ENCODE assay signal across 10 cellular contexts in the genomic region with DNA sequence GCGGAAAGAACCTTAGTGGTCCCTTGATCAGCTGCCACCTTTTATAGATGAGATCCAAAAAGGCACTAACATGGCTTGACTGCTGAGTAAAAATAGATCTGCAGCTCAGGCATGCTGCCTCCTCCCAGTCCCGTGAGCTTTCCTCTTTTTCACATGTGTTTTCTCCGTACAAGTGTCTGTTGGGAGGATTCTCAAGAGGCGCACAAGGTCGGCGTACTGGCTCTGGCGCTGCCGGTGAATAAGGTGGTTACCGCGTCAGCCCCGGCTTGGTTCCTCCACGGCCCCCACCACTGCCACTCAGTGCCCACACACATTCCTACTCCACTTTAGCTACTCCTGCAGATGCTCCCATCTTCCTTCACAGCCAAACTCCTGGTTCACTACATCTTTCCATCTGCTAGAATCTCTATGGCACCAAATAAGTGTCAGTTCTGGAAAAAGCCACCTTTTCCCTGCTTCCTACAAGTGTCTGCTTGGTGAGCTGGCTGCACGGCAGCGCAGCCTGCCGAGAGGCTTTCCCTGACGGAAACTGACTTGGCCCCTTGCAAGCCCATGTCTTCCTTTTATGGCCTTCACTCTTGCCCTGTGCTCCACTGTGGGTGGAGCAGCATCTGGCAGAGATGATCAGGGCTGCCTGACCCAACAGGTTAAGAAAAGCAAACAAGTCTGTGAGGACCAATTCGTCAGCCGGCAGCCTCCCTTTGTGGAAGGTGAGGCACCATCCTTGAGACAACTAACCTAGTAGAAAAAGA.
DNase-seq lines count a peak whose midpoint lies in the region; ATAC-seq and TF ChIP-seq lines count a peak whose summit lies in the region.
"Had no signal": no experiment of that assay in that cellular context is flagged by ENCODE, and none has a peak within 500 bp of the region (broad histone marks: within the 10 kb centered on the region; RNA-seq: fewer than 3 reads in every experiment).

No MANE protein-coding gene starts in this region.

- H3K36me3 ChIP-seq in left ventricle myocardium inferior, result peaks cover 60% of the 10 kb centered on the region
- H3K36me3 ChIP-seq in rectal smooth muscle tissue (ENCODE audit: control insufficient read depth, insufficient read depth, low read length), result peaks cover 4% of the 10 kb centered on the region
- peaks cover 0 to 55% (median 8%) of the 10 kb centered on the region in 3 experiments for H3K36me3 ChIP-seq in naive thymus-derived CD4-positive, alpha-beta T cell (ENCODE audit: control insufficient read depth in 2 of 3, insufficient read depth in 3 of 3, low read length in 3 of 3)

- H3K23ac ChIP-seq in H9 (ENCODE audit: insufficient read length, low read depth, low read length), result no peak overlapping the region

- peaks cover 3% of the 10 kb centered on the region for H3K23me2 ChIP-seq in H9 (ENCODE audit: insufficient read length, low read depth, low read length, poor library complexity, severe bottlenecking)

- no peaks in the 10 kb centered on the region for H3K9me3 ChIP-seq in H9 (ENCODE audit: control insufficient read depth, low read depth, low read length)
- no peaks in the 10 kb centered on the region for H3K9me3 ChIP-seq in left ventricle myocardium inferior (replicated peaks)
- H3K9me3 ChIP-seq in naive thymus-derived CD4-positive, alpha-beta T cell (ENCODE audit: control insufficient read depth in 2 of 3, low read length in 3 of 3), result no peaks in the 10 kb centered on the region

- CTCF ChIA-PET in naive thymus-derived CD4-positive, alpha-beta T cell (lab: Charles Lee), result no interaction called here

- no peak overlapping the region for H2BK20ac ChIP-seq in H9 (ENCODE audit: low read depth, low read length, poor library complexity, severe bottlenecking)

- peak overlapping the region; percentile 58 for H3K4me3 ChIP-seq in left ventricle myocardium inferior
- peak overlapping the region; percentile 56 for H3K4me3 ChIP-seq in rectal smooth muscle tissue (ENCODE audit: low read length)
- no peak overlapping the region for H3K4me3 ChIP-seq in naive thymus-derived CD4-positive, alpha-beta T cell (ENCODE audit: low read length)

- no peak overlapping the region for H3K18ac ChIP-seq in H9 (ENCODE audit: insufficient read length, low read depth, low read length)

- no peak overlapping the region for H3K4me3 Mint-ChIP-seq in H9
- H3K4me3 Mint-ChIP-seq in stimulated activated memory B cell treated with anti-CD40 and anti-IgM and Interleukin-4, amounts not matched to agents 10 μg/mL and 1 μg/mL and 100 μg/mL, for 72 hours, result no peak overlapping the region
- no peak overlapping the region for H3K4me3 Mint-ChIP-seq in naive thymus-derived CD4-positive, alpha-beta T cell

- no peak for DNase-seq in H9
- peak; percentile 14 for DNase-seq in astrocyte of the hippocampus (ENCODE audit: low read depth, low spot score)
- DNase-seq in left ventricle myocardium inferior, result no peak
- DNase-seq in 8988T, result no peak
- no peak for DNase-seq in hepatic stellate cell (ENCODE audit: low spot score)
- no peak for DNase-seq in naive thymus-derived CD4-positive, alpha-beta T cell
- DNase-seq: DMS79 treated with DMSO at 0.1 percent for 48 hours, Karpas-422 had no signal

- H3K79me2 ChIP-seq in H9 (ENCODE audit: insufficient read depth, low read length), result peaks cover 2% of the 10 kb centered on the region; the same call in 1 of the 2 replicates

- no peaks in the 10 kb centered on the region for H4K20me1 ChIP-seq in H9 (ENCODE audit: control insufficient read depth, insufficient read depth, insufficient read length)

- peaks cover 20 to 22% of the 10 kb centered on the region in 2 experiments for H3K4me1 Mint-ChIP-seq in H9
- peaks cover 17% of the 10 kb centered on the region for H3K4me1 Mint-ChIP-seq in stimulated activated memory B cell treated with anti-CD40 and anti-IgM and Interleukin-4, amounts not matched to agents 10 μg/mL and 1 μg/mL and 100 μg/mL, for 72 hours
- peaks cover 5 to 39% (median 19%) of the 10 kb centered on the region in 7 donors for H3K4me1 Mint-ChIP-seq in naive thymus-derived CD4-positive, alpha-beta T cell

- no peak overlapping the region for H2BK15ac ChIP-seq in H9 (ENCODE audit: low read depth, low read length)

- peaks cover 16 to 56% (median 28%) of the 10 kb centered on the region in 3 experiments for H3K36me3 Mint-ChIP-seq in H9 (ENCODE audit: insufficient read depth in 1 of 3, low read depth in 3 of 3)
- H3K36me3 Mint-ChIP-seq in stimulated activated memory B cell treated with anti-CD40 and anti-IgM and Interleukin-4, amounts not matched to agents 10 μg/mL and 1 μg/mL and 100 μg/mL, for 72 hours, result peaks cover 59% of the 10 kb centered on the region
- H3K36me3 Mint-ChIP-seq in naive thymus-derived CD4-positive, alpha-beta T cell, result peaks cover 0 to 59% (median 34%) of the 10 kb centered on the region in 5 donors

- POLR2A ChIA-PET in naive thymus-derived CD4-positive, alpha-beta T cell (lab: Charles Lee), result no interaction called here

- no peak overlapping the region for H2AK5ac ChIP-seq in H9 (ENCODE audit: insufficient read length, low read length)

- no peak overlapping the region for H3K56ac ChIP-seq in H9 (ENCODE audit: insufficient read length, low read depth, low read length)

- H3K27ac ChIP-seq in H9 (ENCODE audit: insufficient read length, low read depth, low read length) (no peak overlapping the region), left ventricle myocardium inferior (replicated peaks) (peak overlapping the region; percentile 86), rectal smooth muscle tissue (ENCODE audit: low read depth, low read length) (peak overlapping the region; percentile 93)
- H3K27ac ChIP-seq in naive thymus-derived CD4-positive, alpha-beta T cell (ENCODE audit: low read depth, low read length), result no peak overlapping the region

- H3K9me3 Mint-ChIP-seq in H9, result no peaks in the 10 kb centered on the region
- no peaks in the 10 kb centered on the region for H3K9me3 Mint-ChIP-seq in stimulated activated memory B cell treated with anti-CD40 and anti-IgM and Interleukin-4, amounts not matched to agents 10 μg/mL and 1 μg/mL and 100 μg/mL, for 72 hours
- H3K9me3 Mint-ChIP-seq in naive thymus-derived CD4-positive, alpha-beta T cell, result no peaks in the 10 kb centered on the region

- H3K14ac ChIP-seq in H9 (ENCODE audit: insufficient read depth, low read length), result no peak overlapping the region

- H4K91ac ChIP-seq in H9 (ENCODE audit: insufficient read length, low read depth, low read length), result no peak overlapping the region

- H2BK5ac ChIP-seq in H9 (ENCODE audit: insufficient read length, low read length), result no peak overlapping the region

- no peak overlapping the region for H2AFZ ChIP-seq in H9 (ENCODE audit: low read length)

- no peak overlapping the region for H4K5ac ChIP-seq in H9 (ENCODE audit: insufficient read length, low read depth, low read length)

- H3K9ac ChIP-seq in H9 (ENCODE audit: extremely low read depth, insufficient read length, low read length), result no peak overlapping the region
- H3K9ac ChIP-seq in rectal smooth muscle tissue (ENCODE audit: low read length), result no peak overlapping the region

- ATAC-seq in stimulated activated memory B cell treated with anti-CD40 and anti-IgM and Interleukin-4, amounts not matched to agents 10 μg/mL and 1 μg/mL and 100 μg/mL, for 72 hours, result no peak
- ATAC-seq in naive thymus-derived CD4-positive, alpha-beta T cell, result no peak

- H3K4me2 ChIP-seq in H9 (ENCODE audit: insufficient read depth, insufficient read length, low read length), result no peak overlapping the region

- H3K79me1 ChIP-seq in H9 (ENCODE audit: insufficient read depth, low read depth, low read length, poor library complexity, severe bottlenecking), result peaks cover 6% of the 10 kb centered on the region

- TF ChIP-seq CTCF in H9 (conservative IDR thresholded peaks at IDR 0.05) (no peak), left ventricle myocardium inferior (IDR thresholded peaks at IDR 0.05; ENCODE audit: borderline replicate concordance) (no peak)

- H3K27ac Mint-ChIP-seq in H9, result peak overlapping the region; percentile 5 to 92 (median 39); a peak in 5 of 7 replicates
- no peak overlapping the region for H3K27ac Mint-ChIP-seq in stimulated activated memory B cell treated with anti-CD40 and anti-IgM and Interleukin-4, amounts not matched to agents 10 μg/mL and 1 μg/mL and 100 μg/mL, for 72 hours
- H3K27ac Mint-ChIP-seq in naive thymus-derived CD4-positive, alpha-beta T cell, result peak overlapping the region in 4 of 9 donors; percentile 9 to 41 (median 21)

- H3K27me3 ChIP-seq in H9 (ENCODE audit: insufficient read depth, low read length) (no peaks in the 10 kb centered on the region), left ventricle myocardium inferior (ENCODE audit: low read depth) (no peaks in the 10 kb centered on the region), rectal smooth muscle tissue (ENCODE audit: control insufficient read depth, insufficient read depth, low read length) (no peaks in the 10 kb centered on the region)
- no peaks in the 10 kb centered on the region for H3K27me3 ChIP-seq in naive thymus-derived CD4-positive, alpha-beta T cell (ENCODE audit: control insufficient read depth in 2 of 2, insufficient read depth in 2 of 2, low read length in 2 of 2)

- no peaks in the 10 kb centered on the region; the same call in 1 of the 2 replicates for H3K27me3 Mint-ChIP-seq in H9 (ENCODE audit: low read depth)
- H3K27me3 Mint-ChIP-seq in stimulated activated memory B cell treated with anti-CD40 and anti-IgM and Interleukin-4, amounts not matched to agents 10 μg/mL and 1 μg/mL and 100 μg/mL, for 72 hours, result no peaks in the 10 kb centered on the region
- no peaks in the 10 kb centered on the region for H3K27me3 Mint-ChIP-seq in naive thymus-derived CD4-positive, alpha-beta T cell

- H3T11ph ChIP-seq in H9 (ENCODE audit: low read length), result no peak overlapping the region

- no peak overlapping the region for H4K8ac ChIP-seq in H9 (replicated peaks; ENCODE audit: insufficient read length, low read depth, low read length)

- no peak overlapping the region for H2BK120ac ChIP-seq in H9 (ENCODE audit: low read depth, low read length, poor library complexity, severe bottlenecking)

- intact Hi-C loops in left ventricle myocardium inferior (cut with micrococcal nuclease), result no loop called here
- intact Hi-C loops in naive thymus-derived CD4-positive, alpha-beta T cell (cut with micrococcal nuclease), result no loop called here

- H2BK12ac ChIP-seq in H9 (ENCODE audit: insufficient read length, low read depth, low read length), result no peak overlapping the region

- H3K4ac ChIP-seq in H9 (ENCODE audit: low read depth, low read length), result no peak overlapping the region

- H3K4me1 ChIP-seq in H9 (ENCODE audit: insufficient read depth, low read length) (no peaks in the 10 kb centered on the region; the same call in 1 of the 2 replicates), left ventricle myocardium inferior (peaks cover 81% of the 10 kb centered on the region), rectal smooth muscle tissue (ENCODE audit: control insufficient read depth, insufficient read depth, low read length) (peaks cover 36% of the 10 kb centered on the region)
- no peaks in the 10 kb centered on the region for H3K4me1 ChIP-seq in naive thymus-derived CD4-positive, alpha-beta T cell (ENCODE audit: control insufficient read depth in 2 of 2, insufficient read depth in 2 of 2, low read length in 2 of 2)

- no CpG with 5 or more reads among the region's 18 CpGs for WGBS in H9 (ENCODE audit: extremely low coverage, insufficient read length, low lambda C conversion rate)

Comparison
In these comparisons a context has a peak if more than half of its experiments do, and no peak if none do; other contexts are left out.
1. H3K27ac ChIP-seq: peak in left ventricle myocardium inferior (single experiment) and rectal smooth muscle tissue (single experiment); none in H9 (single experiment) and naive thymus-derived CD4-positive, alpha-beta T cell (single experiment).